Comparison of ENCODE assay signal across 15 cellular contexts in genomic region chr7:66576646-66577045, GRCh38.
"Had no signal": no experiment of that assay in that cellular context is flagged by ENCODE, and none has a peak within 500 bp of the region (broad histone marks: within the 10 kb centered on the region; RNA-seq: fewer than 3 reads in every experiment).

No MANE protein-coding gene starts in this region.

- H3K4me3 Mint-ChIP-seq: activated CD4-positive, alpha-beta T cell treated with anti-CD3 and anti-CD28 coated beads, Interleukin-2, amount 10 ng/mL, durations not matched to agents 7 days and 5 days; immature natural killer cell; stimulated activated effector memory CD8-positive, alpha-beta T cell treated with anti-CD3 and anti-CD28 coated beads, Interleukin-12 subunit alpha, Interleukin-12 subunit beta, amount 100 ng/mL, for 72 hours; T-helper 1 cell treated with Interleukin-12 subunit alpha and Interleukin-12 subunit beta and Interleukin-4 antibody, amounts not matched to agents 30 μg/mL and 1 μg/mL, for 36 hours had no signal

- H3K27ac ChIP-seq: breast epithelium, heart left ventricle, lower lobe of right lung, parathyroid adenoma, thyroid gland, uterus had no signal

- H3K4me1 ChIP-seq: breast epithelium, lower lobe of right lung, uterus had no signal

- ATAC-seq: heart left ventricle; lower lobe of right lung; stimulated activated effector memory CD8-positive, alpha-beta T cell treated with anti-CD3 and anti-CD28 coated beads, Interleukin-12 subunit alpha, Interleukin-12 subunit beta, amount 100 ng/mL, for 72 hours had no signal

- DNase-seq: activated CD4-positive, alpha-beta T cell treated with anti-CD3 and anti-CD28 coated beads, Interleukin-2, amount 10 ng/mL, durations not matched to agents 7 days and 5 days; activated CD4-positive, CD25-positive, alpha-beta regulatory T cell; activated CD8-positive, alpha-beta memory T cell treated with anti-CD3 and anti-CD28 coated beads, Interleukin-2, amount 50 U/mL, for 48 hours; activated gamma-delta T cell treated with Interleukin-2 at 50 U/mL for 16 hours; aorta; heart left ventricle; immature natural killer cell; lower lobe of right lung; midbrain; thyroid gland; uterus had no signal

- H2AFZ ChIP-seq: parathyroid adenoma had no signal

- H3K36me3 ChIP-seq: breast epithelium, uterus had no signal

- H3K9me3 ChIP-seq: breast epithelium, heart left ventricle, lower lobe of right lung, thyroid gland, uterus had no signal

- H3K27me3 ChIP-seq: breast epithelium, heart left ventricle, thyroid gland, uterus had no signal

- H3K9ac ChIP-seq: parathyroid adenoma had no signal

- H3K4me3 ChIP-seq: breast epithelium, heart left ventricle, lower lobe of right lung, thyroid gland, uterus had no signal

- H3K27ac Mint-ChIP-seq: activated CD4-positive, alpha-beta T cell treated with anti-CD3 and anti-CD28 coated beads, Interleukin-2, amount 10 ng/mL, durations not matched to agents 7 days and 5 days; stimulated activated effector memory CD8-positive, alpha-beta T cell treated with anti-CD3 and anti-CD28 coated beads, Interleukin-12 subunit alpha, Interleukin-12 subunit beta, amount 100 ng/mL, for 72 hours; T-helper 1 cell treated with Interleukin-12 subunit alpha and Interleukin-12 subunit beta and Interleukin-4 antibody, amounts not matched to agents 30 μg/mL and 1 μg/mL, for 36 hours had no signal

- H3K9me3 Mint-ChIP-seq: activated CD4-positive, alpha-beta T cell treated with anti-CD3 and anti-CD28 coated beads, Interleukin-2, amount 10 ng/mL, durations not matched to agents 7 days and 5 days; immature natural killer cell; stimulated activated effector memory CD8-positive, alpha-beta T cell treated with anti-CD3 and anti-CD28 coated beads, Interleukin-12 subunit alpha, Interleukin-12 subunit beta, amount 100 ng/mL, for 72 hours; T-helper 1 cell treated with Interleukin-12 subunit alpha and Interleukin-12 subunit beta and Interleukin-4 antibody, amounts not matched to agents 30 μg/mL and 1 μg/mL, for 36 hours had no signal

- H3K27me3 Mint-ChIP-seq: activated CD4-positive, alpha-beta T cell treated with anti-CD3 and anti-CD28 coated beads, Interleukin-2, amount 10 ng/mL, durations not matched to agents 7 days and 5 days had no signal
